Comparison of ENCODE assay signal across 8 cellular contexts in genomic region chr19:47273313-47274070, GRCh38. TPM values are rescaled to one million over a fixed set of nuclear protein-coding genes. Genes with fewer than 3 reads are reported as not detected.
A peak's percentile ranks its signal among the peaks of the same experiment; 100 is the strongest.
DNase-seq lines count a peak whose midpoint lies in the region; ATAC-seq and TF ChIP-seq lines count a peak whose summit lies in the region.

No MANE protein-coding gene starts in this region.

- peaks cover 17% of the 10 kb centered on the region for H3K79me2 ChIP-seq in DOHH2 (ENCODE audit: control insufficient read depth, low read length)
- peaks cover 5% of the 10 kb centered on the region; the same call in 1 of the 2 replicates for H3K79me2 ChIP-seq in Karpas-422 (ENCODE audit: low read length)

- TF ChIP-seq CTCF in DOHH2 (IDR thresholded peaks at IDR 0.05; ENCODE audit: low read depth, low read length, poor library complexity, severe bottlenecking) (no peak), foreskin fibroblast (IDR thresholded peaks at IDR 0.05; ENCODE audit: low read depth, low read length) (no peak)

- H3K9me2 ChIP-seq in DOHH2 (replicated peaks; ENCODE audit: control insufficient read depth, low read length) (no peaks in the 10 kb centered on the region), Karpas-422 (replicated peaks; ENCODE audit: insufficient read depth, low read length) (no peaks in the 10 kb centered on the region)

- peak overlapping the region; percentile 76 for H3K4me2 ChIP-seq in DOHH2 (ENCODE audit: low read length)
- H3K4me2 ChIP-seq in Karpas-422 (ENCODE audit: low read depth, low read length, poor library complexity, severe bottlenecking), result peak overlapping the region; percentile 99

- H3K4me1 ChIP-seq in DOHH2 (ENCODE audit: control insufficient read depth, low read length) (peaks cover 34% of the 10 kb centered on the region), Karpas-422 (ENCODE audit: low read length) (peaks cover 37% of the 10 kb centered on the region), neuron (ENCODE audit: insufficient read depth, low read length) (peaks cover 28% of the 10 kb centered on the region), stomach smooth muscle (ENCODE audit: control insufficient read depth, insufficient read depth, low read length) (peaks cover 42% of the 10 kb centered on the region)

- peak overlapping the region; percentile 88 for H3K27ac ChIP-seq in DOHH2 (ENCODE audit: low read depth, low read length)
- H3K27ac ChIP-seq in Karpas-422 (ENCODE audit: low read length), result peak overlapping the region; percentile 86
- peak overlapping the region; percentile 99 for H3K27ac ChIP-seq in stomach smooth muscle (ENCODE audit: low read length)

- TF ChIP-seq POLR2A in Raji (IDR thresholded peaks at IDR 0.05; ENCODE audit: insufficient read depth, low read depth, low read length), result peak; percentile 79

- peak overlapping the region; percentile 56; the same call in 1 of the 2 replicates for H2AFZ ChIP-seq in Karpas-422 (ENCODE audit: low read length)
- H2AFZ ChIP-seq in neuron (ENCODE audit: low read depth, low read length), result peak overlapping the region; percentile 40

- H3K4me3 ChIP-seq in DOHH2 (ENCODE audit: low read length) (peak overlapping the region; percentile 80), Karpas-422 (ENCODE audit: low read length) (peak overlapping the region; percentile 90), foreskin fibroblast (ENCODE audit: low read depth in 1 of 2, low read length in 2 of 2) (peak overlapping the region; percentile 64 to 91), neuron (ENCODE audit: low read length) (peak overlapping the region; percentile 87), stomach smooth muscle (ENCODE audit: low read length in 2 of 2) (peak overlapping the region; percentile 85 to 88)

- H3K36me3 ChIP-seq in DOHH2 (ENCODE audit: control insufficient read depth, low read length), result peaks cover 11% of the 10 kb centered on the region
- no peaks in the 10 kb centered on the region for H3K36me3 ChIP-seq in Karpas-422 (ENCODE audit: insufficient read depth, low read length)
- H3K36me3 ChIP-seq in neuron (ENCODE audit: insufficient read depth, low read length), result peaks cover 19% of the 10 kb centered on the region
- peaks cover 13 to 15% of the 10 kb centered on the region in 2 donors for H3K36me3 ChIP-seq in stomach smooth muscle (ENCODE audit: control insufficient read depth in 2 of 2, insufficient read depth in 2 of 2, low read length in 2 of 2)

- H3K9ac ChIP-seq in Karpas-422 (ENCODE audit: low read length) (peak overlapping the region; percentile 95), stomach smooth muscle (ENCODE audit: low read length in 2 of 2) (peak overlapping the region; percentile 95 to 96)

- H3K27me3 ChIP-seq in DOHH2 (ENCODE audit: control insufficient read depth, low read length) (no peaks in the 10 kb centered on the region), Karpas-422 (ENCODE audit: low read length) (no peaks in the 10 kb centered on the region), neuron (ENCODE audit: insufficient read depth, low read length) (no peaks in the 10 kb centered on the region), stomach smooth muscle (ENCODE audit: control insufficient read depth in 1 of 2, insufficient read depth in 2 of 2, low read length in 2 of 2) (no peaks in the 10 kb centered on the region)

- H3K9me3 ChIP-seq in DOHH2 (ENCODE audit: control insufficient read depth, insufficient read depth, low read length) (no peaks in the 10 kb centered on the region), Karpas-422 (ENCODE audit: low read length) (no peaks in the 10 kb centered on the region), neuron (ENCODE audit: low read length) (no peaks in the 10 kb centered on the region), stomach smooth muscle (ENCODE audit: control insufficient read depth in 2 of 2, low read length in 2 of 2) (no peaks in the 10 kb centered on the region)

- no peaks in the 10 kb centered on the region; the same call in 1 of the 2 replicates for H4K20me1 ChIP-seq in DOHH2 (ENCODE audit: control insufficient read depth, insufficient read depth, low read depth, low read length)
- H4K20me1 ChIP-seq in Karpas-422 (ENCODE audit: insufficient read depth, low read depth, low read length), result 0 out of 2 replicates have a peak, but pooled peaks cover 15% of the 10 kb centered on the region

- H3F3A ChIP-seq in DOHH2 (ENCODE audit: control insufficient read depth, insufficient read depth), result 0 out of 2 replicates have a peak, but pooled peaks cover 2% of the 10 kb centered on the region

- peak; percentile 46 for ATAC-seq in GM21825 (IDR thresholded peaks at IDR 0.05; ENCODE audit: unreplicated experiment)

- DNase-seq in Karpas-422 (peak; percentile 96), activated gamma-delta T cell treated with Interleukin-2 at 50 U/mL for 16 hours (peak; percentile 86), foreskin fibroblast (peak; percentile 94 to 97)

RNA-seq across cellular contexts. Expression of gene INAFM1, which starts 1.2 kb away (rescaled TPM):
- total RNA-seq in Karpas-422 (2014; rRNA removed; shearing (Covaris generic); ENCODE audit: low replicate concordance), result 4.6 and 8.4 TPM in 2 replicates

RNA-seq across cellular contexts. Expression of gene CCDC9, which starts 17.2 kb away (rescaled TPM):
- total RNA-seq in Karpas-422 (2014; rRNA removed; shearing (Covaris generic); ENCODE audit: low replicate concordance), result 2.2 and 7.1 TPM in 2 replicates

RNA-seq across cellular contexts. Expression of gene C5AR1, which starts 36.2 kb away (rescaled TPM):
- total RNA-seq in Karpas-422 (2014; rRNA removed; shearing (Covaris generic); ENCODE audit: low replicate concordance), result 0.11 and 0.41 TPM in 2 replicates

RNA-seq across cellular contexts. Expression of gene BBC3, which starts 42.5 kb away (rescaled TPM):
- 4.0 and 8.9 TPM in 2 replicates for total RNA-seq in Karpas-422 (2014; rRNA removed; shearing (Covaris generic); ENCODE audit: low replicate concordance)

RNA-seq across cellular contexts. Expression of gene C5AR2, which starts 58.5 kb away (rescaled TPM):
- total RNA-seq in Karpas-422 (2014; rRNA removed; shearing (Covaris generic); ENCODE audit: low replicate concordance), result 1.1 TPM in 1 of 2 replicates, not detected in the other

Comparison
In these comparisons a context has a peak if more than half of its experiments do, and no peak if none do; other contexts are left out.
1. Peak in every context shown above with its lines: DNase-seq, ATAC-seq, H3K4me3 ChIP-seq and H3K27ac ChIP-seq.